ENCODE assay signal across 23 cellular contexts in the genomic region with DNA sequence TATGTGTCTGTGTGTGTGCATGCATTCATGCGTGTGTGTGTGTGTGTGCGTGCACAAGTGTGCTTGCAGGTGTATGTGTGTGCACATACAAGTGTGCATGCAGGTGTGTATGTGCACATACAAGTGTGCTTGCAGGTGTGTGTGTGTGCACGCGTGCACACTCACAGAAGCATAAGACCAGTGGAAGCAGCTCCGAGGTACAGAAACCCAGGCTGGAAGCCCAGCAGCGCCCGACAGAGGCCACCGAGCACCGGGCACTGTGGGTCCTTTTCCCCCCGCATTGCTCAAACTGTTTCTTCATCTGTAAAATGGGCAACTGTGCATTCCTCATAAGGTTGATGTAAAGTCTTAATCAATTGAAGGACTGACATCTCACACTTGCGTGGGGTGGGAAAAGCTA.
"Had no signal": no experiment of that assay in that cellular context is flagged by ENCODE, and none has a peak within 500 bp of the region (broad histone marks: within the 10 kb centered on the region; RNA-seq: fewer than 3 reads in every experiment).

No MANE protein-coding gene starts in this region.

- H3K9me3 ChIP-seq: MG63 had no signal

- H3K27ac ChIP-seq: SJSA1, SK-N-MC had no signal

- H3K4me3 ChIP-seq: MG63, SJSA1, SK-N-MC had no signal

- H3K27me3 ChIP-seq: MG63, SJSA1 had no signal

- H3K36me3 ChIP-seq: MG63, SJSA1 had no signal

- H3K4me1 ChIP-seq: SJSA1 had no signal

- FAIRE-seq: HepG2, RCC 7860 had no signal

- DNase-seq: IMR-90, Karpas-422, KG1, MG63, NCI-H1092 treated with DMSO at 0.1 percent for 48 hours, NCI-H1436, NCI-H187, NCI-H2029, NCI-H2081 treated with DMSO at 0.1 percent for 48 hours, NCI-H2171, NCI-H226, NCI-H446, NCI-H510A, NCI-H524 treated with DMSO at 0.1 percent for 48 hours, NCI-H69, NCI-H774, Right ventricle myocardium superior, RPMI8226, SIG-M5 had no signal
